33 cellular contexts compared by ENCODE assay signal in the genomic region with DNA sequence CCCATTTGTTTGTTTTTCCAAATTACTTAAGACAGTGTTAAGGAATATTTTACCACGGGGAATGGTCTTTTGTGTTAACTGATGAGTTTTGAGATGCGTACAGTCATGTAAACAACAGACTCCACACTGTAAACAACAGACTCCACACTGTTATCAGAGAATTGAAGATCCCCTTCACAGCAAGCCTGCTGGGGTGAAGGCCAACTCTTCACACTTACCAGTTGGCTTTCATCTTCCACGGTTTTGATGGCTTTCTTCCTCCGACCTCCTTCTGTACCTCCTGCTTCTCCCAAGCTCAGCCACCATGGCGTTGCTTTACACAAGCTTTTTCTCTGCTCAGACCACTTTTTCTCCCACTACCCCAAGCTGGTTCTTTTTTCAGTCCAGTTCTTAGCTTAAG.
"Had no signal": no experiment of that assay in that cellular context is flagged by ENCODE, and none has a peak within 500 bp of the region (broad histone marks: within the 10 kb centered on the region; RNA-seq: fewer than 3 reads in every experiment).

No MANE protein-coding gene starts in this region.

- H3K27ac ChIP-seq: adrenal gland, body of pancreas, brain microvascular endothelial cell, breast epithelium, VCaP had no signal

- H3K9me3 Mint-ChIP-seq: activated B cell treated with CpG ODN at 0.5 μM for 24 hours; activated CD4-positive, alpha-beta memory T cell treated with anti-CD3 and anti-CD28 coated beads for 36 hours; activated CD4-positive, alpha-beta T cell treated with anti-CD3 and anti-CD28 coated beads, Interleukin-2, amount 10 ng/mL, durations not matched to agents 24 days and 14 days; activated CD8-positive, alpha-beta T cell treated with anti-CD3 and anti-CD28 coated beads for 36 hours; activated naive CD8-positive, alpha-beta T cell treated with anti-CD3 and anti-CD28 coated beads for 36 hours; activated T-cell treated with anti-CD3 and anti-CD28 coated beads, Interleukin-2, amount 50 U/mL, for 24 hours; activated T-helper 1 cell treated with anti-CD3 and anti-CD28 coated beads, Interleukin-12 subunit alpha, Interleukin-12 subunit beta, Interleukin-2, Interleukin-4 antibody, amounts not matched to agents 30 ng/mL and 10 ng/mL and 1 ng/mL, durations not matched to agents 14 hours and 24 hours and 36 hours; activated T-helper 17 cell treated with anti-CD3 and anti-CD28 coated beads, Interleukin-2, amount 50 U/mL, for 72 hours; T-helper 1 cell treated with Interleukin-12 subunit alpha and Interleukin-12 subunit beta and Interleukin-4 antibody, amounts not matched to agents 30 μg/mL and 1 μg/mL, for 36 hours; T-helper 2 cell treated with Interferon-gamma antibody and Interleukin-4, amounts not matched to agents 5 μg/mL and 100 μg/mL, for 36 hours had no signal

- H3K27me3 ChIP-seq: adrenal gland, body of pancreas, brain microvascular endothelial cell, breast epithelium had no signal

- H3K27ac Mint-ChIP-seq: activated B cell treated with CpG ODN at 0.5 μM for 24 hours; activated CD4-positive, alpha-beta memory T cell treated with anti-CD3 and anti-CD28 coated beads for 36 hours; activated CD4-positive, alpha-beta T cell treated with anti-CD3 and anti-CD28 coated beads, Interleukin-2, amount 10 ng/mL, durations not matched to agents 24 days and 14 days; activated CD8-positive, alpha-beta T cell treated with anti-CD3 and anti-CD28 coated beads for 36 hours; activated naive CD4-positive, alpha-beta T cell treated with anti-CD3 and anti-CD28 coated beads for 36 hours; activated naive CD4-positive, alpha-beta T cell treated with anti-CD3 and anti-CD28 coated beads, Interleukin-2, amount 50 U/mL, for 72 hours; activated naive CD8-positive, alpha-beta T cell treated with anti-CD3 and anti-CD28 coated beads for 36 hours; activated T-cell treated with anti-CD3 and anti-CD28 coated beads, Interleukin-2, amount 50 U/mL, for 24 hours; activated T-helper 1 cell treated with anti-CD3 and anti-CD28 coated beads, Interleukin-12 subunit alpha, Interleukin-12 subunit beta, Interleukin-2, Interleukin-4 antibody, amounts not matched to agents 30 ng/mL and 10 ng/mL and 1 ng/mL, durations not matched to agents 14 hours and 24 hours and 36 hours; activated T-helper 17 cell treated with anti-CD3 and anti-CD28 coated beads, Interleukin-2, amount 50 U/mL, for 72 hours; T-helper 1 cell treated with Interleukin-12 subunit alpha and Interleukin-12 subunit beta and Interleukin-4 antibody, amounts not matched to agents 30 μg/mL and 1 μg/mL, for 36 hours; T-helper 2 cell treated with Interferon-gamma antibody and Interleukin-4, amounts not matched to agents 5 μg/mL and 100 μg/mL, for 36 hours had no signal

- ATAC-seq: activated CD8-positive, alpha-beta T cell treated with anti-CD3 and anti-CD28 coated beads for 36 hours; activated naive CD4-positive, alpha-beta T cell treated with anti-CD3 and anti-CD28 coated beads, Interleukin-2, amount 50 U/mL, for 72 hours; activated T-helper 17 cell treated with anti-CD3 and anti-CD28 coated beads, Interleukin-2, amount 50 U/mL, for 72 hours; body of pancreas had no signal

- H3K4me1 Mint-ChIP-seq: activated B cell treated with CpG ODN at 0.5 μM for 24 hours; activated CD4-positive, alpha-beta T cell treated with anti-CD3 and anti-CD28 coated beads, Interleukin-2, amount 10 ng/mL, durations not matched to agents 24 days and 14 days; activated naive CD8-positive, alpha-beta T cell treated with anti-CD3 and anti-CD28 coated beads for 36 hours; activated T-helper 17 cell treated with anti-CD3 and anti-CD28 coated beads, Interleukin-2, amount 50 U/mL, for 72 hours had no signal

- H3K27me3 Mint-ChIP-seq: activated B cell treated with CpG ODN at 0.5 μM for 24 hours; activated CD4-positive, alpha-beta memory T cell treated with anti-CD3 and anti-CD28 coated beads for 36 hours; activated CD4-positive, alpha-beta T cell treated with anti-CD3 and anti-CD28 coated beads, Interleukin-2, amount 10 ng/mL, durations not matched to agents 24 days and 14 days; activated T-helper 17 cell treated with anti-CD3 and anti-CD28 coated beads, Interleukin-2, amount 50 U/mL, for 72 hours had no signal

- H3K4me3 Mint-ChIP-seq: activated B cell treated with CpG ODN at 0.5 μM for 24 hours; activated CD4-positive, alpha-beta memory T cell treated with anti-CD3 and anti-CD28 coated beads for 36 hours; activated CD4-positive, alpha-beta T cell treated with anti-CD3 and anti-CD28 coated beads, Interleukin-2, amount 10 ng/mL, durations not matched to agents 24 days and 14 days; activated CD8-positive, alpha-beta T cell treated with anti-CD3 and anti-CD28 coated beads for 36 hours; activated naive CD4-positive, alpha-beta T cell treated with anti-CD3 and anti-CD28 coated beads for 36 hours; activated naive CD8-positive, alpha-beta T cell treated with anti-CD3 and anti-CD28 coated beads for 36 hours; activated T-cell treated with anti-CD3 and anti-CD28 coated beads, Interleukin-2, amount 50 U/mL, for 24 hours; activated T-helper 1 cell treated with anti-CD3 and anti-CD28 coated beads, Interleukin-12 subunit alpha, Interleukin-12 subunit beta, Interleukin-2, Interleukin-4 antibody, amounts not matched to agents 30 ng/mL and 10 ng/mL and 1 ng/mL, durations not matched to agents 14 hours and 24 hours and 36 hours; activated T-helper 17 cell treated with anti-CD3 and anti-CD28 coated beads, Interleukin-2, amount 50 U/mL, for 72 hours; T-helper 1 cell treated with Interleukin-12 subunit alpha and Interleukin-12 subunit beta and Interleukin-4 antibody, amounts not matched to agents 30 μg/mL and 1 μg/mL, for 36 hours; T-helper 2 cell treated with Interferon-gamma antibody and Interleukin-4, amounts not matched to agents 5 μg/mL and 100 μg/mL, for 36 hours had no signal

- H3K9me3 ChIP-seq: adrenal gland, body of pancreas, breast epithelium had no signal

- H3K4me1 ChIP-seq: adrenal gland, body of pancreas, breast epithelium had no signal

- H3K36me3 ChIP-seq: adrenal gland, brain microvascular endothelial cell, breast epithelium had no signal

- H3K4me3 ChIP-seq: adrenal gland, body of pancreas, breast epithelium had no signal

- DNase-seq: activated B cell treated with CpG ODN at 0.5 μM for 24 hours; activated CD4-positive, alpha-beta memory T cell treated with anti-CD3 and anti-CD28 coated beads for 36 hours; activated CD4-positive, alpha-beta T cell treated with anti-CD3 and anti-CD28 coated beads for 4 hours; activated CD4-positive, alpha-beta T cell treated with anti-CD3 and anti-CD28 coated beads, Interleukin-2, amount 10 ng/mL, durations not matched to agents 24 days and 14 days; activated CD4-positive, alpha-beta T cell treated with anti-CD3 and anti-CD28 coated beads, Interleukin-2, amount 50 U/mL, for 1 hour; activated CD4-positive, alpha-beta T cell treated with anti-CD3 and anti-CD28 coated beads, Interleukin-2, amount 50 U/mL, for 4 hours; activated CD4-positive, CD25-positive, alpha-beta regulatory T cell treated with anti-CD3 and anti-CD28 coated beads, Interleukin-2, amount 50 U/mL, for 72 hours; activated CD8-positive, alpha-beta memory T cell treated with anti-CD3 and anti-CD28 coated beads, Interleukin-2, amount 50 U/mL, for 4 hours; activated CD8-positive, alpha-beta T cell treated with anti-CD3 and anti-CD28 coated beads for 36 hours; activated effector memory CD4-positive, alpha-beta T cell treated with anti-CD3 and anti-CD28 coated beads, Interleukin-2, amount 50 U/mL, for 16 hours; activated gamma-delta T cell treated with Interleukin-2 at 50 U/mL for 16 hours; activated naive CD4-positive, alpha-beta T cell; activated naive CD4-positive, alpha-beta T cell treated with anti-CD3 and anti-CD28 coated beads for 36 hours; activated naive CD4-positive, alpha-beta T cell treated with anti-CD3 and anti-CD28 coated beads, Interleukin-2, amount 50 U/mL, for 16 hours; activated naive CD8-positive, alpha-beta T cell treated with anti-CD3 and anti-CD28 coated beads for 36 hours; activated T-cell treated with anti-CD3 and anti-CD28 coated beads, Interleukin-2, amount 50 U/mL, for 24 hours; activated T-cell treated with anti-CD3 and anti-CD28 coated beads, Interleukin-2, amount 50 U/mL, for 48 hours; adrenal gland; amniotic stem cell; aorta; body of pancreas; brain microvascular endothelial cell; central memory CD4-positive, alpha-beta T cell; T-helper 1 cell; T-helper 2 cell; T-helper 9 cell had no signal

- H3K36me3 Mint-ChIP-seq: activated CD4-positive, alpha-beta memory T cell treated with anti-CD3 and anti-CD28 coated beads for 36 hours; activated naive CD4-positive, alpha-beta T cell treated with anti-CD3 and anti-CD28 coated beads, Interleukin-2, amount 50 U/mL, for 72 hours; activated naive CD8-positive, alpha-beta T cell treated with anti-CD3 and anti-CD28 coated beads for 36 hours had no signal
